8 cellular contexts compared by ENCODE assay signal in genomic region chr15:56918907-56919707, GRCh38. TPM values are rescaled to one million over a fixed set of nuclear protein-coding genes. Genes with fewer than 3 reads are reported as not detected.
DNase-seq lines count a peak whose midpoint lies in the region; ATAC-seq and TF ChIP-seq lines count a peak whose summit lies in the region.

No MANE protein-coding gene starts in this region.

- peaks cover 4% of the 10 kb centered on the region for H3K9me3 Mint-ChIP-seq in activated T-helper 2 cell treated with anti-CD3 and anti-CD28 coated beads, Interferon-gamma antibody, Interleukin-2, Interleukin-4, amounts not matched to agents 10 μg/mL and 5 μg/mL and 100 μg/mL, durations not matched to agents 14 hours and 24 hours and 36 hours
- peaks cover 33% of the 10 kb centered on the region for H3K9me3 Mint-ChIP-seq in nephron progenitor cell

- CTCF ChIA-PET in A673 (lab: Charles Lee): interaction anchor here (0.7 kb wide), 1 partner anchor 231 kb away, joined by 3 read pairs; no protein-coding TSS in a partner anchor

- H3K36me3 ChIP-seq in A673 (ENCODE audit: insufficient read depth, low read length, poor library complexity, severe bottlenecking) (peaks cover 30% of the 10 kb centered on the region), OCI-LY3 (replicated peaks; ENCODE audit: low read depth, low read length) (peaks cover 13% of the 10 kb centered on the region), fibroblast of lung (ENCODE audit: control insufficient read depth, insufficient read depth, low read length) (no peaks in the 10 kb centered on the region)

- TF ChIP-seq CTCF in A673 (conservative IDR thresholded peaks at IDR 0.05; ENCODE audit: low read depth, low read length) (no peak), OCI-LY3 (IDR thresholded peaks at IDR 0.05; ENCODE audit: low read depth, low read length) (no peak), fibroblast of lung (conservative IDR thresholded peaks at IDR 0.05 in 1 of 2, IDR thresholded peaks at IDR 0.05 in 1 of 2; ENCODE audit: low read depth in 1 of 2, low read length in 2 of 2) (no peak), nephron progenitor cell (IDR thresholded peaks at IDR 0.05) (no peak)

- H3K4me1 ChIP-seq in A673 (ENCODE audit: insufficient read depth, low read length, poor library complexity, severe bottlenecking) (peaks cover 27% of the 10 kb centered on the region), OCI-LY3 (ENCODE audit: low read length) (peaks cover 16% of the 10 kb centered on the region), fibroblast of lung (ENCODE audit: control insufficient read depth, extremely low read depth, insufficient read depth, low read length) (peaks cover 10% of the 10 kb centered on the region)

- H2AFZ ChIP-seq in OCI-LY3 (ENCODE audit: low read depth, low read length) (peak overlapping the region; percentile 63), fibroblast of lung (ENCODE audit: low read length) (peak overlapping the region; percentile 38)

- H3K4me1 Mint-ChIP-seq in activated T-helper 2 cell treated with anti-CD3 and anti-CD28 coated beads, Interferon-gamma antibody, Interleukin-2, Interleukin-4, amounts not matched to agents 10 μg/mL and 5 μg/mL and 100 μg/mL, durations not matched to agents 14 hours and 24 hours and 36 hours (ENCODE audit: low read depth): peaks cover 31% of the 10 kb centered on the region
- H3K4me1 Mint-ChIP-seq in nephron progenitor cell: peaks cover 50% of the 10 kb centered on the region

- no TSS peak for BruUV-seq in A673 (replicated peaks; lab: Mats Ljungman, UMichigan)

- peak; percentile 75 for DNase-seq in A673 (ENCODE audit: low spot score)
- DNase-seq in activated T-helper 2 cell treated with anti-CD3 and anti-CD28 coated beads, Interferon-gamma antibody, Interleukin-2, Interleukin-4, amounts not matched to agents 10 μg/mL and 5 μg/mL and 100 μg/mL, durations not matched to agents 14 hours and 24 hours and 36 hours (ENCODE audit: low spot score): peak; percentile 51
- peak; percentile 63 to 76 for DNase-seq in fibroblast of lung (ENCODE audit: low read depth in 2 of 2)
- DNase-seq in nephron progenitor cell: peak; percentile 64
- peak; percentile 39 for DNase-seq in stromal cell of bone marrow (ENCODE audit: low read depth)

- H3K79me2 ChIP-seq in OCI-LY3 (ENCODE audit: low read length) (peaks cover 31% of the 10 kb centered on the region), fibroblast of lung (ENCODE audit: control insufficient read depth, insufficient read depth, low read length) (peaks cover 48% of the 10 kb centered on the region)

- H3K4me3 ChIP-seq in A673 (ENCODE audit: low read depth, low read length, poor library complexity, severe bottlenecking): peak overlapping the region; percentile 77
- H3K4me3 ChIP-seq in OCI-LY3 (ENCODE audit: low read length): peak overlapping the region; percentile 97
- H3K4me3 ChIP-seq in fibroblast of lung (replicated peaks in 1 of 4; ENCODE audit: control extremely low read depth in 1 of 4, insufficient read depth in 1 of 4, low read depth in 3 of 4, low read length in 4 of 4): peak overlapping the region; percentile 73 to 91 (median 81)

- H3K36me3 Mint-ChIP-seq in activated T-helper 2 cell treated with anti-CD3 and anti-CD28 coated beads, Interferon-gamma antibody, Interleukin-2, Interleukin-4, amounts not matched to agents 10 μg/mL and 5 μg/mL and 100 μg/mL, durations not matched to agents 14 hours and 24 hours and 36 hours (ENCODE audit: low read depth): peaks cover 31% of the 10 kb centered on the region
- H3K36me3 Mint-ChIP-seq in nephron progenitor cell (ENCODE audit: low read depth): peaks cover 48% of the 10 kb centered on the region

- H3K27me3 ChIP-seq in A673 (replicated peaks; ENCODE audit: insufficient read depth, low read depth, low read length, poor library complexity): no peaks in the 10 kb centered on the region
- H3K27me3 ChIP-seq in OCI-LY3 (ENCODE audit: low read depth, low read length): no peaks in the 10 kb centered on the region
- no peaks in the 10 kb centered on the region for H3K27me3 ChIP-seq in fibroblast of lung (ENCODE audit: control insufficient read depth, insufficient read depth, low read length)

- ATAC-seq in GM18517 (IDR thresholded peaks at IDR 0.05; ENCODE audit: unreplicated experiment): peak; percentile 33
- ATAC-seq in HG03039 (IDR thresholded peaks at IDR 0.05; ENCODE audit: unreplicated experiment): peak; percentile 29

- H3K9me3 ChIP-seq in A673 (ENCODE audit: low read depth, low read length, poor library complexity, severe bottlenecking): peaks cover 7% of the 10 kb centered on the region
- H3K9me3 ChIP-seq in OCI-LY3 (ENCODE audit: insufficient read depth, low read length): no peaks in the 10 kb centered on the region
- H3K9me3 ChIP-seq in fibroblast of lung (ENCODE audit: control insufficient read depth, insufficient read depth, low read depth, low read length): no peaks in the 10 kb centered on the region

- POLR2A ChIA-PET in A673 (lab: Charles Lee; ENCODE audit: low non-redundant PET): interaction anchor here (0.6 kb wide), 1 partner anchor 842 kb away, joined by 3 read pairs; no protein-coding TSS in a partner anchor

- H4K20me1 ChIP-seq in OCI-LY3 (ENCODE audit: insufficient read depth, low read length) (no peaks in the 10 kb centered on the region), fibroblast of lung (ENCODE audit: control insufficient read depth, extremely low read depth, insufficient read depth, low read length) (no peaks in the 10 kb centered on the region)

- H3K27ac ChIP-seq in A673 (ENCODE audit: low read depth, low read length, poor library complexity, severe bottlenecking): peak overlapping the region; percentile 99
- H3K27ac ChIP-seq in OCI-LY3 (ENCODE audit: low read length): peak overlapping the region; percentile 69
- peak overlapping the region; percentile 83 for H3K27ac ChIP-seq in fibroblast of lung (ENCODE audit: insufficient read depth, low read length)

- H3K4me3 Mint-ChIP-seq in activated T-helper 2 cell treated with anti-CD3 and anti-CD28 coated beads, Interferon-gamma antibody, Interleukin-2, Interleukin-4, amounts not matched to agents 10 μg/mL and 5 μg/mL and 100 μg/mL, durations not matched to agents 14 hours and 24 hours and 36 hours (ENCODE audit: low read depth): peak overlapping the region; percentile 92
- peak overlapping the region; percentile 96 for H3K4me3 Mint-ChIP-seq in nephron progenitor cell

- no peaks in the 10 kb centered on the region for H3K27me3 Mint-ChIP-seq in activated T-helper 2 cell treated with anti-CD3 and anti-CD28 coated beads, Interferon-gamma antibody, Interleukin-2, Interleukin-4, amounts not matched to agents 10 μg/mL and 5 μg/mL and 100 μg/mL, durations not matched to agents 14 hours and 24 hours and 36 hours (ENCODE audit: low read depth)
- peaks cover 4% of the 10 kb centered on the region for H3K27me3 Mint-ChIP-seq in nephron progenitor cell (ENCODE audit: low read depth, poor library complexity)

- intact Hi-C loops in A673 (cut with micrococcal nuclease; ENCODE audit: unreplicated experiment): loop anchor here (1.0 to 10.0 kb wide), 4 partner anchors 32 to 606 kb away; no protein-coding TSS in a partner anchor
- intact Hi-C loops in activated T-helper 2 cell treated with anti-CD3 and anti-CD28 coated beads, Interferon-gamma antibody, Interleukin-2, Interleukin-4, amounts not matched to agents 10 μg/mL and 5 μg/mL and 100 μg/mL, durations not matched to agents 14 hours and 24 hours and 36 hours (cut with micrococcal nuclease): loop anchor here (1.0 to 10.0 kb wide), 5 partner anchors 32 to 924 kb away; partner anchors contain the start of gene NEDD4

- H3K4me2 ChIP-seq in OCI-LY3 (ENCODE audit: low read length) (peak overlapping the region; percentile 94), fibroblast of lung (ENCODE audit: extremely low read depth, insufficient read depth, low read length) (no peak overlapping the region)

- H3K9ac ChIP-seq in OCI-LY3 (ENCODE audit: low read length) (peak overlapping the region; percentile 94), fibroblast of lung (ENCODE audit: insufficient read depth, low read length) (peak overlapping the region; percentile 84)

- H3K27ac Mint-ChIP-seq in activated T-helper 2 cell treated with anti-CD3 and anti-CD28 coated beads, Interferon-gamma antibody, Interleukin-2, Interleukin-4, amounts not matched to agents 10 μg/mL and 5 μg/mL and 100 μg/mL, durations not matched to agents 14 hours and 24 hours and 36 hours: peak overlapping the region; percentile 76
- peak overlapping the region; percentile 64 for H3K27ac Mint-ChIP-seq in nephron progenitor cell

RNA-seq across cellular contexts. Expression of gene TCF12, which starts 0.7 kb away (rescaled TPM):
- total RNA-seq in A673 (2021) (331 and 351 TPM in 2 replicates), fibroblast of lung (125 and 232 TPM in 2 replicates)
- total RNA-seq in activated T-helper 2 cell treated with anti-CD3 and anti-CD28 coated beads, Interferon-gamma antibody, Interleukin-2, Interleukin-4, amounts not matched to agents 10 μg/mL and 5 μg/mL and 100 μg/mL, durations not matched to agents 14 hours and 24 hours and 36 hours: 70.7 and 72.8 TPM in 2 replicates
- polyA plus RNA-seq in fibroblast of lung: 105 and 309 TPM in 2 replicates
- 50.2 and 134 TPM in 2 replicates for polyA plus RNA-seq in fibroblast of lung (2012)
- polyA minus RNA-seq in fibroblast of lung (ENCODE audit: low replicate concordance): 224 and 457 TPM in 2 replicates

Comparison
In these comparisons a context has a peak if more than half of its experiments do, and no peak if none do; other contexts are left out.
1. Peak in every context shown above with its lines: DNase-seq, ATAC-seq, H3K4me3 ChIP-seq and H3K27ac ChIP-seq.